8 cellular contexts compared by ENCODE assay signal in the genomic region with DNA sequence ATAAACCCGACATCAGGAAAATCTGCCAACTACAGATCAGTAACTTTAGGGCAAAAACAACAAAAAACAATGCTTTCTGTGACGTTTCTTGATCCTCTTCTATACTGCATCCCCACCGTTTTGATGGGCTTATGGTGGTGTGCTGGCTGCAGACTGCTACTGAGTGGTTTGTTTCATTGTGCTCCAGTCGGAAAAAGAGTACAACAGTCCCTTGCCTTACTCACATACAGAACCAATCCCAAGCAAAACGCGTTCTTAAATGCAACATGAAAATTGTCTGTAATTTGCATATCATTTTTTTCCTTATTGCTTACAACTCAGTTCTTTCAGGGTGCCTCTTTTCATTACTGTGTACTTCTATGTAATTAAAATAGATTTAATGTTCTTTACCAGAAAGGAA. TPM values are rescaled to one million over a fixed set of nuclear protein-coding genes. Genes with fewer than 3 reads are reported as not detected.
DNase-seq lines count a peak whose midpoint lies in the region; ATAC-seq and TF ChIP-seq lines count a peak whose summit lies in the region.

No MANE protein-coding gene starts in this region.

- peak overlapping the region; percentile 22 to 99 (median 86) for H3K9ac ChIP-seq in subcutaneous abdominal adipose tissue (ENCODE audit: low read length in 5 of 5)

- peaks cover 65% of the 10 kb centered on the region for H3K79me2 ChIP-seq in ACC112 (ENCODE audit: control insufficient read depth, insufficient read depth, low read length, unreplicated experiment)

- H3K4me3 ChIP-seq in ACC112 (ENCODE audit: low read depth, low read length) (peak overlapping the region; percentile 89), subcutaneous abdominal adipose tissue (ENCODE audit: low read depth in 1 of 5, low read length in 5 of 5) (peak overlapping the region; percentile 59 to 99 (median 96))

- peak overlapping the region; percentile 95 for H3K4me3 Mint-ChIP-seq in HFFc6
- peak overlapping the region; percentile 91 for H3K4me3 Mint-ChIP-seq in activated naive CD8-positive, alpha-beta T cell treated with anti-CD3 and anti-CD28 coated beads for 36 hours

- H3K27me3 ChIP-seq in ACC112 (ENCODE audit: insufficient read depth, low read length), result no peaks in the 10 kb centered on the region
- H3K27me3 ChIP-seq in subcutaneous abdominal adipose tissue (ENCODE audit: control insufficient read depth in 5 of 5, insufficient read depth in 4 of 5, low read length in 5 of 5), result no peaks in the 10 kb centered on the region

- peaks cover 39% of the 10 kb centered on the region for H3K4me1 Mint-ChIP-seq in HFFc6 (ENCODE audit: low read depth)
- H3K4me1 Mint-ChIP-seq in activated naive CD8-positive, alpha-beta T cell treated with anti-CD3 and anti-CD28 coated beads for 36 hours, result peaks cover 46% of the 10 kb centered on the region

- peak overlapping the region; percentile 98 for H3K27ac Mint-ChIP-seq in HFFc6
- peak overlapping the region; percentile 93 for H3K27ac Mint-ChIP-seq in activated naive CD8-positive, alpha-beta T cell treated with anti-CD3 and anti-CD28 coated beads for 36 hours

- no peak for ATAC-seq in GM19455 (IDR thresholded peaks at IDR 0.05; ENCODE audit: unreplicated experiment)

- H3K36me3 ChIP-seq in ACC112 (ENCODE audit: insufficient read depth, low read length) (no peaks in the 10 kb centered on the region), subcutaneous abdominal adipose tissue (ENCODE audit: control insufficient read depth in 5 of 5, insufficient read depth in 5 of 5, low read length in 5 of 5) (no peaks in the 10 kb centered on the region)

- no peak overlapping the region for H2AFZ ChIP-seq in ACC112 (ENCODE audit: low read length, unreplicated experiment)

- H3K4me1 ChIP-seq in ACC112 (ENCODE audit: control insufficient read depth, insufficient read depth, low read length, unreplicated experiment), result peaks cover 10% of the 10 kb centered on the region
- peaks cover 5 to 54% (median 38%) of the 10 kb centered on the region in 5 donors for H3K4me1 ChIP-seq in subcutaneous abdominal adipose tissue (ENCODE audit: control insufficient read depth in 5 of 5, insufficient read depth in 5 of 5, low read length in 5 of 5)

- H3K27me3 Mint-ChIP-seq in HFFc6 (ENCODE audit: insufficient read depth), result peaks cover 1% of the 10 kb centered on the region
- H3K27me3 Mint-ChIP-seq in activated naive CD8-positive, alpha-beta T cell treated with anti-CD3 and anti-CD28 coated beads for 36 hours, result no peaks in the 10 kb centered on the region

- H3K36me3 Mint-ChIP-seq in HFFc6 (ENCODE audit: low read depth), result peaks cover 4% of the 10 kb centered on the region
- H3K36me3 Mint-ChIP-seq in activated naive CD8-positive, alpha-beta T cell treated with anti-CD3 and anti-CD28 coated beads for 36 hours, result peaks cover 8% of the 10 kb centered on the region

- H3K9me3 ChIP-seq in subcutaneous abdominal adipose tissue (ENCODE audit: control insufficient read depth in 5 of 5, low read length in 5 of 5), result no peaks in the 10 kb centered on the region

- no peak for TF ChIP-seq CTCF in HFFc6 (IDR thresholded peaks at IDR 0.05)
- TF ChIP-seq CTCF in GM10266 (IDR thresholded peaks at IDR 0.05; ENCODE audit: control insufficient read depth, insufficient read depth, low read depth, missing control alignments), result no peak

- no peaks in the 10 kb centered on the region for H3K9me3 Mint-ChIP-seq in HFFc6
- no peaks in the 10 kb centered on the region for H3K9me3 Mint-ChIP-seq in activated naive CD8-positive, alpha-beta T cell treated with anti-CD3 and anti-CD28 coated beads for 36 hours

- DNase-seq in HFFc6, result peak; percentile 4
- DNase-seq in activated naive CD8-positive, alpha-beta T cell treated with anti-CD3 and anti-CD28 coated beads for 36 hours, result no peak
- DNase-seq in islet precursor cell, result peak; percentile 23
- no peak for DNase-seq in SW480 (ENCODE audit: low spot score)
- DNase-seq in GM10266 (ENCODE audit: extremely low spot score), result no peak

- no peak overlapping the region for H3K27ac ChIP-seq in ACC112 (ENCODE audit: low read depth, low read length)
- peak overlapping the region; percentile 63 for H3K27ac ChIP-seq in subcutaneous abdominal adipose tissue (ENCODE audit: low read depth, low read length)

RNA-seq across cellular contexts. Expression of a gene that starts 2.3 kb away (rescaled TPM):
- 10 to 100 TPM; 14.6 to 20.5 (median 16.6) TPM for total RNA-seq in HFFc6 (2021; fragmentation: NEBNext Ultra II Directional; extraction: Animal tissue kit (Norgen Biotek cat#: 25700))
- total RNA-seq in activated naive CD8-positive, alpha-beta T cell treated with anti-CD3 and anti-CD28 coated beads for 36 hours, result 10 to 100 TPM; 21.6 to 23.7 TPM

Comparison
In these comparisons a context has a peak if more than half of its experiments do, and no peak if none do; other contexts are left out.
1. DNase-seq: peak in HFFc6 (single experiment) and islet precursor cell (single experiment); none in activated naive CD8-positive, alpha-beta T cell treated with anti-CD3 and anti-CD28 coated beads for 36 hours (single experiment), SW480 (single experiment) and GM10266 (single experiment).